Comparison of ENCODE assay signal across 9 cellular contexts in genomic region chr5:95631991-95632675, GRCh38. TPM values are rescaled to one million over a fixed set of nuclear protein-coding genes. Genes with fewer than 3 reads are reported as not detected.
DNase-seq lines count a peak whose midpoint lies in the region; ATAC-seq and TF ChIP-seq lines count a peak whose summit lies in the region.
"Had no signal": no experiment of that assay in that cellular context is flagged by ENCODE, and none has a peak within 500 bp of the region (broad histone marks: within the 10 kb centered on the region; RNA-seq: fewer than 3 reads in every experiment).

No MANE protein-coding gene starts in this region.

- peak overlapping the region; percentile 92 for H2AFZ ChIP-seq in osteoblast (ENCODE audit: low read length)

- TF ChIP-seq CTCF in osteoblast (IDR thresholded peaks at IDR 0.05; ENCODE audit: extremely low read depth, low read depth, low read length): no peak

- DNase-seq in T-helper 1 cell: peak; percentile 29 to 91 (median 57)
- DNase-seq in adipocyte (ENCODE audit: low read depth): peak; percentile 29
- DNase-seq in osteoblast (ENCODE audit: insufficient read length, low spot score, missing footprints): peak; percentile 91
- no peak for DNase-seq in NCI-H1105 treated with DMSO at 0.1 percent for 48 hours (lab: John Stamatoyannopoulos, UW)
- no peak for DNase-seq in NCI-H345 (lab: John Stamatoyannopoulos, UW)
- DNase-seq in 8988T: no peak

- H3K27ac ChIP-seq in osteoblast (ENCODE audit: low read depth, low read length): peak overlapping the region; percentile 81
- H3K27ac ChIP-seq: cardiac muscle cell had no signal

- H3K9me3 ChIP-seq in adipocyte (ENCODE audit: control insufficient read depth, low read length) (no peaks in the 10 kb centered on the region), osteoblast (ENCODE audit: low read depth, low read length) (no peaks in the 10 kb centered on the region)

- H3K27me3 ChIP-seq in adipocyte (replicated peaks; ENCODE audit: control insufficient read depth, insufficient read depth, low read length) (no peaks in the 10 kb centered on the region), osteoblast (ENCODE audit: insufficient read depth, low read length) (no peaks in the 10 kb centered on the region)
- H3K27me3 ChIP-seq: cardiac muscle cell had no signal

- ATAC-seq in GM19023 (IDR thresholded peaks at IDR 0.05; ENCODE audit: unreplicated experiment) (peak; percentile 87), HG03045 (IDR thresholded peaks at IDR 0.05; ENCODE audit: unreplicated experiment) (peak; percentile 43)

- H3K36me3 ChIP-seq in adipocyte (ENCODE audit: control insufficient read depth, insufficient read depth, low read length, severe bottlenecking) (no peaks in the 10 kb centered on the region), osteoblast (ENCODE audit: insufficient read depth, low read length) (no peaks in the 10 kb centered on the region)
- H3K36me3 ChIP-seq: cardiac muscle cell had no signal

- H3K4me2 ChIP-seq in osteoblast (ENCODE audit: insufficient read depth, low read length): peak overlapping the region; percentile 58

- no peaks in the 10 kb centered on the region for H4K20me1 ChIP-seq in osteoblast (ENCODE audit: insufficient read depth, low read length)

- H3K4me3 ChIP-seq in adipocyte (ENCODE audit: low read length) (peak overlapping the region; percentile 30), osteoblast (ENCODE audit: insufficient read depth, low read length) (peak overlapping the region; percentile 27)
- H3K4me3 ChIP-seq: cardiac muscle cell had no signal

- peaks cover 23% of the 10 kb centered on the region for H3K4me1 ChIP-seq in adipocyte (ENCODE audit: control insufficient read depth, insufficient read depth, low read length)
- H3K4me1 ChIP-seq in osteoblast (ENCODE audit: insufficient read depth, low read length): peaks cover 20% of the 10 kb centered on the region

- no peaks in the 10 kb centered on the region for H3K79me2 ChIP-seq in osteoblast (ENCODE audit: insufficient read depth, low read length)

- peak overlapping the region; percentile 36 for H3K9ac ChIP-seq in adipocyte (ENCODE audit: low read length)

RNA-seq across cellular contexts. Expression of gene GPR150, which starts 12.2 kb away (rescaled TPM):
- 0.29 and 0.36 TPM in 2 replicates for total RNA-seq in osteoblast

RNA-seq across cellular contexts. Expression of gene RFESD, which starts 14.4 kb away (rescaled TPM):
- 2.7 and 4.3 TPM in 2 replicates for total RNA-seq in osteoblast

RNA-seq across cellular contexts. Expression of gene SPATA9, which starts 50.7 kb away (rescaled TPM):
- total RNA-seq in osteoblast: 0.36 and 1.2 TPM in 2 replicates

Comparison
In these comparisons a context has a peak if more than half of its experiments do, and no peak if none do; other contexts are left out.
1. DNase-seq: peak in T-helper 1 cell (5 of 5), adipocyte (single experiment) and osteoblast (single experiment); none in NCI-H1105 treated with DMSO at 0.1 percent for 48 hours (single experiment), NCI-H345 (single experiment) and 8988T (single experiment).